ENCODE assay signal across 25 cellular contexts in the genomic region with DNA sequence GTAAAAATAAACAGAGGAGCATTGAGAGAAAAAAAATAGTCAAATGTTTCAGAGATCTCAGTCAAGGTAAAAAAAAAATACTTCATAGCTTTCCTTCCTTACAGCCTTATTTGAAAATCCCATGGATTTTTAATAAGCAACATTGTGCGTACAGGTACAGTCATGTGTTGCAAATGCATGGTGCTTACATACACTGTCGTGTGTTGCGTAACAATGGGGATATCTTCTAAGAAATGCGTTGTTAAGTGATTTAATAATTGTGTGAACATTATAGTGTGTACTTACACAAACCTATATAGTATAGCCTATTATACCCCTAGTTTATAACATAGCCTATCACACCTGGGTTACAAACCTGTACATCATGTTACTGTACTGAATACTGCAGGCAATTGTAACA.
"Had no signal": no experiment of that assay in that cellular context is flagged by ENCODE, and none has a peak within 500 bp of the region (broad histone marks: within the 10 kb centered on the region; RNA-seq: fewer than 3 reads in every experiment).

No MANE protein-coding gene starts in this region.

- H3K36me3 ChIP-seq: colonic mucosa, esophagus squamous epithelium, gastrocnemius medialis, heart right ventricle, left lung, lower lobe of right lung had no signal

- H3K4me1 ChIP-seq: colonic mucosa, esophagus squamous epithelium, gastrocnemius medialis, heart right ventricle, left lung, lower lobe of right lung had no signal

- H3K27me3 ChIP-seq: colonic mucosa, esophagus squamous epithelium, gastrocnemius medialis, heart right ventricle, left lung had no signal

- FAIRE-seq: endothelial cell of umbilical vein, islet of Langerhans, keratinocyte had no signal

- DNase-seq: colonic mucosa; cortex of kidney; effector CD8-positive, alpha-beta T cell; erythroblast; esophagus squamous epithelium; foreskin fibroblast; foreskin melanocyte; gastrocnemius medialis; glutamatergic neuron; head of caudate nucleus; heart right ventricle; hippocampal formation; left cardiac atrium; left lung; left ventricle myocardium superior; lower lobe of right lung; mesenchymal stem cell; mucosa of descending colon; naive B cell; naive thymus-derived CD8-positive, alpha-beta T cell had no signal

- H3K27ac ChIP-seq: colonic mucosa, epithelial cell of prostate, esophagus squamous epithelium, gastrocnemius medialis, heart right ventricle, left lung, lower lobe of right lung had no signal

- ATAC-seq: esophagus mucosa; gastrocnemius medialis; heart right ventricle; left cardiac atrium; left lung; left ventricle myocardium superior; lower lobe of right lung; mucosa of descending colon; naive thymus-derived CD8-positive, alpha-beta T cell had no signal

- H3K4me3 ChIP-seq: colonic mucosa, esophagus squamous epithelium, gastrocnemius medialis, heart right ventricle, left lung, lower lobe of right lung, mucosa of descending colon had no signal

- H3K9me3 ChIP-seq: colonic mucosa, esophagus squamous epithelium, gastrocnemius medialis, heart right ventricle, left lung, lower lobe of right lung, mucosa of descending colon had no signal
